13 cellular contexts compared by ENCODE assay signal in the genomic region with DNA sequence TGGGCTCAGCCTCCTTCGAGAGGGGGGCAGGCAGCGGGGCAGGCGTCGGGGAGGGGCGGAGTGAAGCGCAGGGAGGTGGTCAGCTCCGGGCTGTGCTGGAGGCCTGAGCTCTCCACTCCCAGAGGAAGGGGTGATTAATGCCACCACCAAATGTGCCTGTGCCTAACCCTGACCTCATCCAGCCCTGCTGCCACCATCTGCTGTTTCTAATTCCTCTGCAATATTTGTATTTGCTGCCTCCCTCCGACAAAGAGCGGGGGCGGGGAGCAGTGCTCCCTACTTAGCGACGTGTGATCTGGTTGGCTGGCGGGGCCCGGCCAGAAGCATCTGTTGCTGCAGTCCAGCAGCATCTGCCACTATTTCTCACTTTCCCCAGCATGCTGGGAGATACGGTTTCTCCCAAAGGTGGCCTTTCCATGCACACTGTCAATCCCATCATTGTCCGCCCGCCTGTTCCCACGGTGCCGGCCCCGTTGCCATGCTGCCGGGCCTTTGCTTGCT. TPM values are rescaled to one million over a fixed set of nuclear protein-coding genes. Genes with fewer than 3 reads are reported as not detected.
DNase-seq lines count a peak whose midpoint lies in the region; ATAC-seq and TF ChIP-seq lines count a peak whose summit lies in the region.
"Had no signal": no experiment of that assay in that cellular context is flagged by ENCODE, and none has a peak within 500 bp of the region (broad histone marks: within the 10 kb centered on the region; RNA-seq: fewer than 3 reads in every experiment).

No MANE protein-coding gene starts in this region.

- H3K36me3 ChIP-seq in skeletal muscle satellite cell (ENCODE audit: insufficient read depth, low read length) = no peaks in the 10 kb centered on the region

- no peaks in the 10 kb centered on the region for H3K9me3 ChIP-seq in skeletal muscle satellite cell (replicated peaks; ENCODE audit: low read length)

- no peak overlapping the region for H3K9ac ChIP-seq in skeletal muscle satellite cell (ENCODE audit: low read depth, low read length)

- DNase-seq in NCI-H146 (lab: John Stamatoyannopoulos, UW) (peak; percentile 75), inferior parietal cortex (ENCODE audit: extremely low spot score) (peak; percentile 36), hepatic stellate cell (ENCODE audit: low spot score) (no peak)
- DNase-seq in activated naive CD4-positive, alpha-beta T cell treated with anti-CD3 and anti-CD28 coated beads, Interleukin-2, amount 50 U/mL, for 16 hours = no peak
- DNase-seq: activated CD4-positive, CD25-positive, alpha-beta regulatory T cell; activated effector memory CD4-positive, alpha-beta T cell treated with anti-CD3 and anti-CD28 coated beads, Interleukin-2, amount 50 U/mL, for 16 hours; naive B cell had no signal

- H3K4me1 ChIP-seq in skeletal muscle satellite cell (ENCODE audit: control insufficient read depth, insufficient read depth, low read length) = peaks cover 16% of the 10 kb centered on the region

- H3K27me3 ChIP-seq in skeletal muscle satellite cell (ENCODE audit: control insufficient read depth, insufficient read depth, low read length) = peaks cover 18% of the 10 kb centered on the region
- H3K27me3 ChIP-seq: hepatocyte had no signal

- ATAC-seq in SK-N-SH treated with all-trans-retinoic acid at 6 μM for 48 hours (peak; percentile 67), GM18511 (IDR thresholded peaks at IDR 0.05; ENCODE audit: unreplicated experiment) (no peak), GM21717 (IDR thresholded peaks at IDR 0.05; ENCODE audit: unreplicated experiment) (no peak)

- peak overlapping the region; percentile 58 for H3K4me2 ChIP-seq in skeletal muscle satellite cell (ENCODE audit: low read length)
- H3K4me2 ChIP-seq: hepatocyte had no signal

- H3K4me3 ChIP-seq in skeletal muscle satellite cell (ENCODE audit: low read length) = peak overlapping the region; percentile 35
- H3K4me3 ChIP-seq: coronary artery, hepatocyte had no signal

TF ChIP-seq in SK-N-SH treated with all-trans-retinoic acid at 6 μM for 48 hours, 23 proteins besides CTCF, POLR2A, EP300 and RAD21:
- TF ChIP-seq BACH2 (CRISPR knock-in tag; IDR thresholded peaks at IDR 0.05; ENCODE audit: borderline replicate concordance) = no peak
- no peak for TF ChIP-seq ZC3H10 (CRISPR knock-in tag; IDR thresholded peaks at IDR 0.05)
- TF ChIP-seq TCF4 (CRISPR knock-in tag; IDR thresholded peaks at IDR 0.05; ENCODE audit: borderline replicate concordance) = no peak
- TF ChIP-seq, protein P1, sequence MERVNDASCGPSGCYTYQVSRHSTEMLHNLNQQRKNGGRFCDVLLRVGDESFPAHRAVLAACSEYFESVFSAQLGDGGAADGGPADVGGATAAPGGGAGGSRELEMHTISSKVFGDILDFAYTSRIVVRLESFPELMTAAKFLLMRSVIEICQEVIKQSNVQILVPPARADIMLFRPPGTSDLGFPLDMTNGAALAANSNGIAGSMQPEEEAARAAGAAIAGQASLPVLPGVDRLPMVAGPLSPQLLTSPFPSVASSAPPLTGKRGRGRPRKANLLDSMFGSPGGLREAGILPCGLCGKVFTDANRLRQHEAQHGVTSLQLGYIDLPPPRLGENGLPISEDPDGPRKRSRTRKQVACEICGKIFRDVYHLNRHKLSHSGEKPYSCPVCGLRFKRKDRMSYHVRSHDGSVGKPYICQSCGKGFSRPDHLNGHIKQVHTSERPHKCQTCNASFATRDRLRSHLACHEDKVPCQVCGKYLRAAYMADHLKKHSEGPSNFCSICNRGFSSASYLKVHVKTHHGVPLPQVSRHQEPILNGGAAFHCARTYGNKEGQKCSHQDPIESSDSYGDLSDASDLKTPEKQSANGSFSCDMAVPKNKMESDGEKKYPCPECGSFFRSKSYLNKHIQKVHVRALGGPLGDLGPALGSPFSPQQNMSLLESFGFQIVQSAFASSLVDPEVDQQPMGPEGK (CRISPR knock-in tag; IDR thresholded peaks at IDR 0.05; ENCODE audit: borderline replicate concordance) = no peak
- TF ChIP-seq ISL1 (CRISPR knock-in tag; IDR thresholded peaks at IDR 0.05) = no peak
- no peak for TF ChIP-seq ZNF70 (CRISPR knock-in tag; IDR thresholded peaks at IDR 0.05)
- TF ChIP-seq, protein P2, sequence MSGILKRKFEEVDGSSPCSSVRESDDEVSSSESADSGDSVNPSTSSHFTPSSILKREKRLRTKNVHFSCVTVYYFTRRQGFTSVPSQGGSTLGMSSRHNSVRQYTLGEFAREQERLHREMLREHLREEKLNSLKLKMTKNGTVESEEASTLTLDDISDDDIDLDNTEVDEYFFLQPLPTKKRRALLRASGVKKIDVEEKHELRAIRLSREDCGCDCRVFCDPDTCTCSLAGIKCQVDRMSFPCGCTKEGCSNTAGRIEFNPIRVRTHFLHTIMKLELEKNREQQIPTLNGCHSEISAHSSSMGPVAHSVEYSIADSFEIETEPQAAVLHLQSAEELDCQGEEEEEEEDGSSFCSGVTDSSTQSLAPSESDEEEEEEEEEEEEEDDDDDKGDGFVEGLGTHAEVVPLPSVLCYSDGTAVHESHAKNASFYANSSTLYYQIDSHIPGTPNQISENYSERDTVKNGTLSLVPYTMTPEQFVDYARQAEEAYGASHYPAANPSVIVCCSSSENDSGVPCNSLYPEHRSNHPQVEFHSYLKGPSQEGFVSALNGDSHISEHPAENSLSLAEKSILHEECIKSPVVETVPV (CRISPR knock-in tag; IDR thresholded peaks at IDR 0.05) = no peak
- TF ChIP-seq TOX (CRISPR knock-in tag; IDR thresholded peaks at IDR 0.05; ENCODE audit: borderline replicate concordance) = no peak
- no peak for TF ChIP-seq PPARA (CRISPR knock-in tag; IDR thresholded peaks at IDR 0.05; ENCODE audit: borderline replicate concordance)
- no peak for TF ChIP-seq CSDC2 (CRISPR knock-in tag; IDR thresholded peaks at IDR 0.05)

RNA-seq across cellular contexts. Expression of a gene that starts 47.0 kb away (rescaled TPM):
- 0.25 and 1.3 TPM in 2 replicates for total RNA-seq in skeletal muscle satellite cell (2012; rRNA removed)

Comparison
In these comparisons a context has a peak if more than half of its experiments do, and no peak if none do; other contexts are left out.
1. DNase-seq: peak in NCI-H146 (single experiment) and inferior parietal cortex (single experiment); none in activated naive CD4-positive, alpha-beta T cell treated with anti-CD3 and anti-CD28 coated beads, Interleukin-2, amount 50 U/mL, for 16 hours (single experiment) and hepatic stellate cell (single experiment).